Comparison of ENCODE assay signal across 9 cellular contexts in genomic region chr16:9094008-9094846, GRCh38. TPM values are rescaled to one million over a fixed set of nuclear protein-coding genes. Genes with fewer than 3 reads are reported as not detected.
A peak's percentile ranks its signal among the peaks of the same experiment; 100 is the strongest.
DNase-seq lines count a peak whose midpoint lies in the region; ATAC-seq and TF ChIP-seq lines count a peak whose summit lies in the region.
"Had no signal": no experiment of that assay in that cellular context is flagged by ENCODE, and none has a peak within 500 bp of the region (broad histone marks: within the 10 kb centered on the region; RNA-seq: fewer than 3 reads in every experiment).

No MANE protein-coding gene starts in this region.

- intact Hi-C loops in breast epithelium (cut with DNase I; ENCODE audit: low total_unique reads) (no loop called here), mucosa of descending colon (cut with DNase I, micrococcal nuclease) (no loop called here)

- H3K9me3 Mint-ChIP-seq in IgD-negative memory B cell = no peaks in the 10 kb centered on the region

- no peaks in the 10 kb centered on the region for H3K9me3 ChIP-seq in breast epithelium
- no peaks in the 10 kb centered on the region for H3K9me3 ChIP-seq in mucosa of descending colon

- H3K27ac ChIP-seq in breast epithelium = peak overlapping the region in 1 of 2 donors; percentile 62

- H3K4me1 Mint-ChIP-seq in IgD-negative memory B cell = peaks cover 45 to 53% (median 50%) of the 10 kb centered on the region in 3 donors

- no peaks in the 10 kb centered on the region for H3K27me3 ChIP-seq in breast epithelium

- CTCF ChIA-PET in AG04449 (lab: Yijun Ruan, JAX) = interaction anchor here (0.6 to 1.9 kb wide), 3 partner anchors 85 to 190 kb away, joined by 3 to 6 read pairs (median 3); no protein-coding TSS in a partner anchor

- H3K4me1 ChIP-seq in breast epithelium (peaks cover 6 to 25% of the 10 kb centered on the region in 2 donors), mucosa of descending colon (ENCODE audit: low read depth) (peaks cover 62% of the 10 kb centered on the region)

- no peaks in the 10 kb centered on the region for H3K27me3 Mint-ChIP-seq in IgD-negative memory B cell

- no peak for ATAC-seq in mucosa of descending colon
- ATAC-seq: esophagus mucosa had no signal

- TF ChIP-seq CTCF in AG04449 (IDR thresholded peaks at IDR 0.05; ENCODE audit: insufficient read depth, low read length, missing control alignments) (no peak), breast epithelium (IDR thresholded peaks at IDR 0.05) (no peak), mucosa of descending colon (IDR thresholded peaks at IDR 0.05) (no peak)

- DNase-seq in AG04449 (ENCODE audit: low read depth, low spot score) (no peak), breast epithelium (ENCODE audit: low spot score in 2 of 2) (no peak), mucosa of descending colon (no peak), amygdala (lab: John Stamatoyannopoulos, UW) (no peak), NOMO-1 treated with DMSO at 0.1 percent for 48 hours (lab: John Stamatoyannopoulos, UW; ENCODE audit: unreplicated experiment) (no peak), NK-92 (lab: John Stamatoyannopoulos, UW; ENCODE audit: unreplicated experiment) (no peak)
- no peak for DNase-seq in stimulated activated CD4-positive, alpha-beta T cell treated with anti-CD3 and anti-CD28 coated beads, Interleukin-4, amount 100 ng/mL, for 1 hour

- H3K36me3 Mint-ChIP-seq in IgD-negative memory B cell = peaks cover 13% of the 10 kb centered on the region

- peak overlapping the region; percentile 99 to 100 (median 100) for H3K27ac Mint-ChIP-seq in IgD-negative memory B cell

- TF ChIP-seq POLR2A in breast epithelium (IDR thresholded peaks at IDR 0.05) = no peak

- POLR2A ChIA-PET in AG04449 (lab: Yijun Ruan, JAX) = interaction anchor here (1.4 kb wide), 1 partner anchor 17 kb away, joined by 6 read pairs; no protein-coding TSS in a partner anchor

- peak overlapping the region; percentile 96 to 99 (median 98) for H3K4me3 Mint-ChIP-seq in IgD-negative memory B cell

- H3K4me3 ChIP-seq in AG04449 (ENCODE audit: low read depth, low read length) (peak overlapping the region; percentile 93), breast epithelium (peak overlapping the region; percentile 82 to 99 (median 88)), mucosa of descending colon (peak overlapping the region; percentile 14)

- H3K36me3 ChIP-seq in breast epithelium (no peaks in the 10 kb centered on the region), mucosa of descending colon (ENCODE audit: low read depth) (no peaks in the 10 kb centered on the region)

RNA-seq across cellular contexts. Expression of gene HAPSTR1, which starts 2.8 kb away (rescaled TPM):
- polyA plus RNA-seq in IgD-negative memory B cell = 20.2 TPM
- total RNA-seq in breast epithelium (10 to 100 TPM; 39.0 to 63.5 (median 50.1) TPM), mucosa of descending colon (10 to 100 TPM; 55.8 to 69.8 (median 56.0) TPM)

Comparison
In these comparisons a context has a peak if more than half of its experiments do, and no peak if none do; other contexts are left out.
1. H3K4me3 ChIP-seq: peak in every context shown above with its lines; median percentile 93 in AG04449; 88 in breast epithelium; 14 in mucosa of descending colon.